Comparison of ENCODE assay signal across 8 cellular contexts in the genomic region with DNA sequence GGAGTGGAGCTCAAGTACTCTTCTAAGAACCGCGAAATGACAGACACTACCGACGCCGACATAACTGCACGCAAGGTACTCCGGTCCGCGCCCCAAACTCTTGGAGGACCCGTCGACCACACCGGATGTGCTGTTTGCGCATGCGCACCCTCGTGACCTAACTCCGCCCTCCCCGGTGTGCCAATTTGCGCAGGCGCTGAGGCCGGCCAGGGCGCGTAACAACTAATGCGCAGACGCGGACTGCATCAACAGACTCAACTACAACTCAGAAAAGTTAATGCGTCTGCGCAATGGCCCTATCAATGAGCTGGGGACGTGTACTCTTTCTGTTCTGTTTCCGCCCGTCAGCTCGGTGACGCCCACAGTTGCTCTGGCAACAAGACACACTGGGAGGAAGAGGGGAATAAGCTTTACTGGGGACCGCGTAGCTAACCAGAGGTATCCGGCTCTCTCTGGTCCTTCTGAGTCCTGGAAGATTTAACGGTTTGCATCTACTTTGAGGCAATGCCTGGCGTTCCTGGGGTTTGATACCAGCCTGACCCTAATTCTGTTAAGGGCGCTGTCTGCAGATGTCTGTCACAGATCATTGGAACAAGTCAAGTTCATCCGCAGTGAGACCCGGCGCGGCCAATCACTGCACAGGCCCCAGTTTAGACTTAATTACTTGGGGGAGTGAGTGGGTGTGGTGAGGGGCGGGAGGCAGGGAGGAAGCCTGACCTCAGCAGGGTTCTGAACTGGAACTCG. TPM values are rescaled to one million over a fixed set of nuclear protein-coding genes. Genes with fewer than 3 reads are reported as not detected.
A peak's percentile ranks its signal among the peaks of the same experiment; 100 is the strongest.
DNase-seq lines count a peak whose midpoint lies in the region; ATAC-seq, FAIRE-seq and TF ChIP-seq lines count a peak whose summit lies in the region.

A gene (minus strand): TSS at position 129 of the 744 bp plus-strand sequence. CDS start 67 bp downstream, at position 62.

- TF ChIP-seq POLR2A in GM12891 (IDR thresholded peaks at IDR 0.05; ENCODE audit: low read depth, low read length) (peak; percentile 97), tibial nerve (IDR thresholded peaks at IDR 0.05) (peak; percentile 74 to 86)

- H2AFZ ChIP-seq in parathyroid adenoma, result peak within 1 kb of the TSS; percentile 81

- 0 to 1% (median 0%) methylated on average over 44 of the region's 44 CpGs for WGBS in adipose tissue, 3 donors
- 1 to 2% methylated on average over 28 to 44 of the region's 44 CpGs for WGBS in tibial nerve, 2 donors

- DNase-seq in GM12891 (ENCODE audit: insufficient read length, low spot score), result peak; percentile 86
- DNase-seq in NCI-H1436 treated with DMSO at 0.1 percent for 48 hours (lab: John Stamatoyannopoulos, UW), result peak; percentile 97
- DNase-seq in T-cell, result peak; percentile 97 to 100 (median 99)
- DNase-seq in cardiac muscle cell (ENCODE audit: low read depth in 1 of 2, low spot score in 1 of 2), result peak; percentile 100
- DNase-seq in tibial nerve (ENCODE audit: low spot score in 2 of 2), result peak; percentile 97 to 99

- H3K4me1 ChIP-seq in cardiac muscle cell (ENCODE audit: low read depth) (peaks cover 5% of the 10 kb centered on the region), parathyroid adenoma (peaks cover 17% of the 10 kb centered on the region), tibial nerve (peaks cover 0 to 49% (median 9%) of the 10 kb centered on the region in 4 donors)

- H3K9me3 ChIP-seq in cardiac muscle cell (ENCODE audit: low read depth), result no peaks in the 10 kb centered on the region
- H3K9me3 ChIP-seq in parathyroid adenoma (ENCODE audit: control insufficient read depth, low read length), result no peaks in the 10 kb centered on the region
- H3K9me3 ChIP-seq in tibial nerve, result no peaks in the 10 kb centered on the region

- FAIRE-seq in GM12891 (lab: Jason Lieb, UNC), result peak; percentile 100

- no peaks in the 10 kb centered on the region for H3K9me3 Mint-ChIP-seq in T-cell

- POLR2A ChIA-PET in T-cell (lab: Charles Lee), result interaction anchor here (0.6 to 2.8 kb wide), 30 partner anchors 10 to 732 kb away, joined by 3 to 39 read pairs (median 4); a partner anchor contains a TSS

- H3K27ac Mint-ChIP-seq in T-cell, result peak within 1 kb of the TSS; percentile 99 to 100

- H3K4me1 Mint-ChIP-seq in T-cell, result peaks cover 59 to 62% (median 61%) of the 10 kb centered on the region in 3 donors

- H3K9ac ChIP-seq in parathyroid adenoma, result peak within 1 kb of the TSS; percentile 1

- no peaks in the 10 kb centered on the region for H3K36me3 ChIP-seq in cardiac muscle cell
- H3K36me3 ChIP-seq in parathyroid adenoma (ENCODE audit: control insufficient read depth, insufficient read depth, low read length), result no peaks in the 10 kb centered on the region
- peaks cover 0 to 5% (median 0%) of the 10 kb centered on the region in 3 donors for H3K36me3 ChIP-seq in tibial nerve

- H3K27me3 ChIP-seq in cardiac muscle cell (no peaks in the 10 kb centered on the region), parathyroid adenoma (ENCODE audit: control insufficient read depth, insufficient read depth, low read length) (no peaks in the 10 kb centered on the region), tibial nerve (no peaks in the 10 kb centered on the region)

- TF ChIP-seq CTCF in cardiac muscle cell (IDR thresholded peaks at IDR 0.05; ENCODE audit: low read depth, low read length) (no peak), parathyroid adenoma (IDR thresholded peaks at IDR 0.05) (no peak), tibial nerve (IDR thresholded peaks at IDR 0.05) (no peak)

- H3K36me3 Mint-ChIP-seq in T-cell, result peaks cover 18% of the 10 kb centered on the region

- H3K4me3 ChIP-seq in cardiac muscle cell (peak within 1 kb of the TSS; percentile 65), parathyroid adenoma (ENCODE audit: low read depth, low read length) (peak within 1 kb of the TSS; percentile 86), tibial nerve (peak within 1 kb of the TSS; percentile 49 to 83 (median 67))

- ATAC-seq in HG02840 (IDR thresholded peaks at IDR 0.05; ENCODE audit: low FRiP score, unreplicated experiment) (peak; percentile 88), T-cell (replicated peaks in 1 of 4) (peak; percentile 93)

- TF ChIP-seq EP300 in tibial nerve (IDR thresholded peaks at IDR 0.05), result peak; percentile 95 to 96

- H3K4me2 ChIP-seq in parathyroid adenoma (ENCODE audit: low read length), result peak within 1 kb of the TSS; percentile 93

- peaks cover 43% of the 10 kb centered on the region for H3K79me2 ChIP-seq in parathyroid adenoma

- H3K27ac ChIP-seq in adipose tissue (ENCODE audit: low read depth, low read length) (no peak within 1 kb of the TSS), cardiac muscle cell (peak within 1 kb of the TSS; percentile 79), parathyroid adenoma (peak within 1 kb of the TSS; percentile 85), tibial nerve (peak within 1 kb of the TSS; percentile 86 to 98 (median 93))

- H3K4me3 Mint-ChIP-seq in T-cell, result peak within 1 kb of the TSS; percentile 93 to 99 (median 97)

- CTCF ChIA-PET in T-cell (lab: Charles Lee), result interaction anchor here (0.5 to 6.3 kb wide), 31 partner anchors 9 to 746 kb away, joined by 3 to 82 read pairs (median 4); a partner anchor contains a TSS

- peaks cover 0 to 5% of the 10 kb centered on the region in 2 donors for H3K27me3 Mint-ChIP-seq in T-cell

TF ChIP-seq in GM12891, 5 proteins besides CTCF, POLR2A, EP300 and RAD21:
- TF ChIP-seq TAF1 (IDR thresholded peaks at IDR 0.05; ENCODE audit: low read depth, low read length), result peak; percentile 92
- TF ChIP-seq POLR2AphosphoS5 (IDR thresholded peaks at IDR 0.05; ENCODE audit: low read depth, low read length), result peak; percentile 98
- peak; percentile 64 for TF ChIP-seq SPI1 (IDR thresholded peaks at IDR 0.05; ENCODE audit: low read depth, low read length)
- no peak for TF ChIP-seq PAX5 (IDR thresholded peaks at IDR 0.05; ENCODE audit: insufficient read depth, low read length, severe bottlenecking)
- TF ChIP-seq POU2F2 (IDR thresholded peaks at IDR 0.05; ENCODE audit: low read depth, low read length), result peak; percentile 85

RNA-seq across cellular contexts. Expression of the gene that starts here (rescaled TPM):
- 280 TPM for polyA plus RNA-seq in GM12891 (2012; ENCODE audit: low read depth, missing spikeins)
- total RNA-seq in T-cell (100 to 1,000 TPM in 4 of 5 donors, 10 to 100 TPM in 1; 80.9 to 127 (median 113) TPM), cardiac muscle cell (103 and 188 TPM in 2 replicates), tibial nerve (100 to 1,000 TPM; 128 to 254 (median 198) TPM)
- polyA plus RNA-seq in adipose tissue (100 to 1,000 TPM; 187 to 278 (median 235) TPM), cardiac muscle cell (329 and 444 TPM in 2 replicates)
